Comparison of ENCODE assay signal across 16 cellular contexts in the genomic region with DNA sequence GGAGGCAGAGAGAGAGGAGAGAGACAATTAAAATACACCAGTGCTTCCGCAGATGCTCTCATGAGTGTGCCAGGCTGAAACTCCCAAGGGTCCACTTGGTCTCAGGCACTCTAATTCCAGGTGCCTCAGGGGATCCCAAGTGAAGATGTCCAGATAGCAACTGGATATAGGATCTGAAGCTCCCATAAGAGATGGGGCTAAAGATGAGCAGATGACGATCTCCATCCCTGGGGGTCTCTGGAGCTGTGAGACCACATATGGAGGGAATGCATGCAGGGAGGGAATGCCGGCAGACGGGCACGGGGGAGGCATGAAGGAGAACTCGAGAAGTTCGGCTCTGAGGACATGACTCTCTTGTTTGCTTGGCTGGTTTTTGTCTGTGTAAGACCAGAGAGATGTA.
DNase-seq lines count a peak whose midpoint lies in the region; ATAC-seq and TF ChIP-seq lines count a peak whose summit lies in the region.
"Had no signal": no experiment of that assay in that cellular context is flagged by ENCODE, and none has a peak within 500 bp of the region (broad histone marks: within the 10 kb centered on the region; RNA-seq: fewer than 3 reads in every experiment).

No MANE protein-coding gene starts in this region.

- no peak overlapping the region for H3K4me3 ChIP-seq in right atrium auricular region
- H3K4me3 ChIP-seq: GM23338 had no signal

- DNase-seq in cardiac septum (ENCODE audit: low spot score) (peak; percentile 43), right atrium auricular region (ENCODE audit: low spot score) (no peak), NCI-H2171 treated with DMSO at 0.1 percent for 48 hours (lab: John Stamatoyannopoulos, UW) (peak; percentile 69), islet precursor cell (peak; percentile 10), NCI-H748 (lab: John Stamatoyannopoulos, UW; ENCODE audit: unreplicated experiment) (no peak), iPS-NIHi11 (ENCODE audit: low spot score) (no peak)
- DNase-seq: C1 segment of cervical spinal cord; CD4-positive, alpha-beta memory T cell; COR-L47; DMS153; DMS79 treated with DMSO at 0.1 percent for 48 hours; EL; H9 had no signal

- ATAC-seq in HG02973 (IDR thresholded peaks at IDR 0.05; ENCODE audit: unreplicated experiment): no peak
- ATAC-seq: GM23338, HepG2 had no signal

- peaks cover 0 to 1% of the 10 kb centered on the region in 2 donors for H3K9me3 ChIP-seq in right atrium auricular region

- no peaks in the 10 kb centered on the region for H3K27me3 ChIP-seq in right atrium auricular region

- TF ChIP-seq CTCF in right atrium auricular region (IDR thresholded peaks at IDR 0.05): no peak

- no peaks in the 10 kb centered on the region for H3K36me3 ChIP-seq in right atrium auricular region

- no peaks in the 10 kb centered on the region for H3K4me1 ChIP-seq in right atrium auricular region

- no peak overlapping the region for H3K27ac ChIP-seq in right atrium auricular region

- intact Hi-C loops in cardiac septum (cut with DNase I): no loop called here

Comparison
In these comparisons a context has a peak if more than half of its experiments do, and no peak if none do; other contexts are left out.
1. DNase-seq: peak in cardiac septum (single experiment), NCI-H2171 treated with DMSO at 0.1 percent for 48 hours (single experiment) and islet precursor cell (single experiment); none in right atrium auricular region (single experiment), NCI-H748 (single experiment) and iPS-NIHi11 (single experiment).